8 cellular contexts compared by ENCODE assay signal in the genomic region with DNA sequence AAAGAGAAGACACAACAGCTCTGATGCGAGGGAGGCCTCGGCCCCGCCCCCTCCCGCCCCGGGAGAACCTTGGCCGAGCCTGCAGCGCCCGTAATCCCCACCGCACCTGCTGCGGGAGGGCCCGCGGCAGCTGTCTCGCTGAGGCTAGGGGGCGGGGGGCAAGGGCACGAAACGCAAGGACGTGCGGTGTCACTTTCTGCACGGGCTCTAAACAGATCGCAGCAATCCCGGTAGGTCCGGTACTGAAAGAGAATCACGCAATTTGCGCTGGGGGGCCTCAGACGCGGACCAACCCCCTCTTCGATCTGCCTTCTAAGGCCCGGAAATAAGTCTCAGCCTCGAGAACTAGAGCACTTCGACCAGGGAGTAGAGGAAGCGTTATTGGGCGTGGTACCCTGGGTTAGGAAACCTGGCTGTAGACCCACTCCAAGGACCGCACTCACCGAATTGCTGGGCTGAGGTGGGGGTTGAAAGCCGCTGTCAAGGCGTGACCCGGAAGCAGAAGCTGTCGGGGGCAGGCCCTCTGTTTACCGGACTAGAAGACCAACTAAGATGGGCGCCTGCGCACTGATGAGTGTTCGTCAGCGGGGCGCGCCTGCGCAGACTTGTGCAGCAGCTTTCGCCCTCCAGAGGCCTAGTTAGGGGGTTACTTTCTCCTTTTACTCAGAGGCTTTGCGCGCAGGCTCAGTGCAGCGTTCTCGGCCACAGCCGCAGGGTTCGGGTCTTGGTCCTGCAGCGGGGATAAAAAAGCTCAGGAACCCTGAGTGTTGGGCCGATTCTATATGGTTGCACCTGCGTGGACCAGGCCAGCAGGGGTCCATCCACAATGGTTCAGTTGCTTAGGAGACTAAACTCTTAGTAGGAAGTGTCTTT. TPM values are rescaled to one million over a fixed set of nuclear protein-coding genes. Genes with fewer than 3 reads are reported as not detected.
DNase-seq lines count a peak whose midpoint lies in the region; ATAC-seq, FAIRE-seq and TF ChIP-seq lines count a peak whose summit lies in the region.

Gene ASB8, minus strand, starts transcription at position 500 of the 873 bp plus-strand sequence. CDS start 4,019 bp downstream, outside the sequence.

- H3K4me3 Mint-ChIP-seq in T-cell = peak within 1 kb of the TSS; percentile 94 to 96 (median 95)

- H3K18ac ChIP-seq in trophoblast cell (ENCODE audit: low read length) = no peak within 1 kb of the TSS

- H3K4me1 ChIP-seq in trophoblast cell (ENCODE audit: control insufficient read depth in 1 of 2, insufficient read depth in 2 of 2, low read length in 2 of 2) (peaks cover 0 to 6% of the 10 kb centered on the region in 2 experiments), transverse colon (peaks cover 4 to 21% (median 8%) of the 10 kb centered on the region in 4 donors)

- TF ChIP-seq POLR2A in GM12892 (IDR thresholded peaks at IDR 0.05; ENCODE audit: low read depth, low read length) = peak; percentile 60
- peak; percentile 53 for TF ChIP-seq POLR2A in transverse colon (IDR thresholded peaks at IDR 0.05)

- H3K27me3 ChIP-seq in trophoblast cell (ENCODE audit: insufficient read depth, low read length) (no peaks in the 10 kb centered on the region), transverse colon (no peaks in the 10 kb centered on the region)

- peak within 1 kb of the TSS; percentile 72 for H3K9ac ChIP-seq in trophoblast cell (ENCODE audit: low read length)

- H3K4me3 ChIP-seq in trophoblast cell (ENCODE audit: low read depth, low read length) (peak within 1 kb of the TSS; percentile 98), transverse colon (peak within 1 kb of the TSS; percentile 32 to 95 (median 76))

- H3K9me3 ChIP-seq in trophoblast cell (ENCODE audit: insufficient read depth, low read depth, low read length) (no peaks in the 10 kb centered on the region), transverse colon (no peaks in the 10 kb centered on the region)

- ATAC-seq in HG02852 (IDR thresholded peaks at IDR 0.05; ENCODE audit: unreplicated experiment) = peak; percentile 87
- peak; percentile 87 to 96 (median 92) for ATAC-seq in T-cell (replicated peaks in 1 of 4)

- no peaks in the 10 kb centered on the region for H3K27me3 Mint-ChIP-seq in T-cell

- H3K4me2 ChIP-seq in trophoblast cell (ENCODE audit: low read length) = peak within 1 kb of the TSS; percentile 76

- H2BK120ac ChIP-seq in trophoblast cell (ENCODE audit: insufficient read depth, low read length, poor library complexity) = no peak within 1 kb of the TSS

- H2BK5ac ChIP-seq in trophoblast cell (ENCODE audit: low read depth, low read length, poor library complexity) = no peak within 1 kb of the TSS

- H3K27ac ChIP-seq in adipose tissue (ENCODE audit: low read depth, low read length) (no peak within 1 kb of the TSS), trophoblast cell (ENCODE audit: low read depth, low read length) (peak within 1 kb of the TSS; percentile 20), transverse colon (peak within 1 kb of the TSS; percentile 78 to 94 (median 88))

- POLR2A ChIA-PET in T-cell (lab: Charles Lee) = interaction anchor here (0.6 to 1.0 kb wide), 10 partner anchors 42 to 1112 kb away, joined by 3 to 12 read pairs (median 3); partner anchors contain the start of gene SENP1 (in 1 of the 2)

- no peak within 1 kb of the TSS for H3K4ac ChIP-seq in trophoblast cell (ENCODE audit: low read depth, low read length)

- CTCF ChIA-PET in T-cell (lab: Charles Lee) = interaction anchor here (0.6 to 2.1 kb wide), 13 partner anchors 14 to 1166 kb away, joined by 3 to 13 read pairs (median 5); partner anchors contain the start of genes CCDC184 (in 1 of the 2), PFKM (in 1 of the 2), SENP1 (in 1 of the 2) and TROAP (in 1 of the 2)

- H3K23ac ChIP-seq in trophoblast cell (ENCODE audit: low read length) = no peak within 1 kb of the TSS

- WGBS in adipose tissue, 3 donors = 0 to 1% (median 1%) methylated on average over 56 of the region's 56 CpGs
- no CpG with 5 or more reads among the region's 56 CpGs for WGBS in trophoblast cell (ENCODE audit: extremely low coverage, insufficient coverage, insufficient read length)
- WGBS in transverse colon (ENCODE audit: low coverage in 1 of 2), 2 donors = 0% methylated on average over 9 to 56 of the region's 56 CpGs

- H4K8ac ChIP-seq in trophoblast cell (ENCODE audit: low read depth, low read length) = peak within 1 kb of the TSS; percentile 92

- peak within 1 kb of the TSS; percentile 99 for H3K27ac Mint-ChIP-seq in T-cell

- H2BK12ac ChIP-seq in trophoblast cell (ENCODE audit: low read length) = no peak within 1 kb of the TSS

- H3K79me1 ChIP-seq in trophoblast cell (ENCODE audit: low read length) = peaks cover 5% of the 10 kb centered on the region

- peaks cover 52 to 58% (median 58%) of the 10 kb centered on the region in 3 donors for H3K4me1 Mint-ChIP-seq in T-cell

- no peaks in the 10 kb centered on the region for H3K79me2 ChIP-seq in trophoblast cell (ENCODE audit: control insufficient read depth, insufficient read depth, low read length, poor library complexity)

- TF ChIP-seq EP300 in transverse colon (IDR thresholded peaks at IDR 0.05; ENCODE audit: low read depth) = no peak

- H3K9me3 Mint-ChIP-seq in T-cell = no peaks in the 10 kb centered on the region

- peak within 1 kb of the TSS; percentile 62 for H3K14ac ChIP-seq in trophoblast cell (ENCODE audit: low read length)

- peak within 1 kb of the TSS; percentile 74 for H4K12ac ChIP-seq in trophoblast cell (ENCODE audit: low read depth, low read length)

- in situ Hi-C loops in transverse colon (cut with MboI; ENCODE audit: low pct_ligation_motif_present in 1 of 4, low pct_unique_long_range_greater_than_20kb in 1 of 4, low sequenced_read_pairs in 3 of 4) = loop anchor here in 3 of 4 donors (25.0 kb wide), 2 partner anchors 195 to 295 kb away; partner anchors contain the start of gene TMEM106C (in 3 of the 3)

- no peak within 1 kb of the TSS for H2AK5ac ChIP-seq in trophoblast cell (ENCODE audit: low read length)

- H3K36me3 ChIP-seq in trophoblast cell (ENCODE audit: control insufficient read depth in 1 of 2, insufficient read depth in 2 of 2, low read length in 2 of 2) = no peaks in the 10 kb centered on the region
- H3K36me3 ChIP-seq in transverse colon = peaks cover 0 to 8% (median 3%) of the 10 kb centered on the region in 4 donors

- intact Hi-C loops in cardiac septum (cut with DNase I) = loop anchor here (2.0 to 5.0 kb wide), 3 partner anchors 35 to 50 kb away; partner anchors contain the start of gene SENP1
- intact Hi-C loops in transverse colon (cut with DNase I; ENCODE audit: low total_unique reads) = loop anchor here (10.0 kb wide), 1 partner anchor 52 kb away; the partner anchor contains the start of gene SENP1

- H2AFZ ChIP-seq in trophoblast cell (ENCODE audit: insufficient read depth, low read length, poor library complexity) = peak within 1 kb of the TSS; percentile 89

- peak; percentile 35 to 74 (median 50) for TF ChIP-seq CTCF in transverse colon (IDR thresholded peaks at IDR 0.05)

- peak within 1 kb of the TSS; percentile 50 for H4K91ac ChIP-seq in trophoblast cell (ENCODE audit: low read depth, low read length)

- H3K36me3 Mint-ChIP-seq in T-cell = peaks cover 7% of the 10 kb centered on the region

- peak; percentile 98 for FAIRE-seq in GM12892 (lab: Jason Lieb, UNC)

- peak; percentile 79 for DNase-seq in GM12892 (ENCODE audit: insufficient read length)
- peak; percentile 92 for DNase-seq in NCI-H1436 treated with DMSO at 0.1 percent for 48 hours (lab: John Stamatoyannopoulos, UW)
- peak; percentile 98 to 99 (median 99) for DNase-seq in T-cell
- peak; percentile 99 for DNase-seq in cardiac septum (ENCODE audit: low spot score)
- peak; percentile 100 for DNase-seq in trophoblast cell
- peak; percentile 99 for DNase-seq in transverse colon

RNA-seq across cellular contexts. Expression of gene ASB8, which starts in this region (rescaled TPM):
- 24.3 TPM for polyA plus RNA-seq in GM12892 (2012; ENCODE audit: missing spikeins)
- total RNA-seq in T-cell (10 to 100 TPM; 50.0 to 59.7 (median 58.9) TPM), cardiac septum (69.4 TPM), transverse colon (10 to 100 TPM; 13.3 to 39.0 (median 23.3) TPM)
- polyA plus RNA-seq in adipose tissue = 10 to 100 TPM; 15.5 to 18.2 (median 18.0) TPM
- polyA plus RNA-seq in trophoblast cell (2013) = 9.0 and 9.3 TPM in 2 replicates
